ENCODE assay signal across 6 cellular contexts in genomic region chr16:546909-547770, GRCh38. TPM values are rescaled to one million over a fixed set of nuclear protein-coding genes. Genes with fewer than 3 reads are reported as not detected.
DNase-seq lines count a peak whose midpoint lies in the region; ATAC-seq lines count a peak whose summit lies in the region.

No MANE protein-coding gene starts in this region.

- no peak overlapping the region for H3K27ac Mint-ChIP-seq in activated naive CD8-positive, alpha-beta T cell treated with anti-CD3 and anti-CD28 coated beads for 36 hours
- no peak overlapping the region for H3K27ac Mint-ChIP-seq in naive B cell

- H3K4me3 Mint-ChIP-seq in activated naive CD8-positive, alpha-beta T cell treated with anti-CD3 and anti-CD28 coated beads for 36 hours, result no peak overlapping the region
- H3K4me3 Mint-ChIP-seq in naive B cell, result peak overlapping the region in 3 of 8 donors; percentile 6 to 52 (median 32)

- DNase-seq in DMS53 (lab: John Stamatoyannopoulos, UW), result peak; percentile 47
- no peak for DNase-seq in DMS53 treated with DMSO at 0.1 percent for 48 hours (lab: John Stamatoyannopoulos, UW; ENCODE audit: unreplicated experiment)
- peak; percentile 43 for DNase-seq in activated naive CD8-positive, alpha-beta T cell treated with anti-CD3 and anti-CD28 coated beads for 36 hours
- DNase-seq in naive B cell, result no peak
- DNase-seq in SW480 (ENCODE audit: low spot score), result no peak

- H3K36me3 Mint-ChIP-seq in activated naive CD8-positive, alpha-beta T cell treated with anti-CD3 and anti-CD28 coated beads for 36 hours, result no peaks in the 10 kb centered on the region
- no peaks in the 10 kb centered on the region for H3K36me3 Mint-ChIP-seq in naive B cell

- ATAC-seq in naive B cell (ENCODE audit: low read depth in 2 of 2) (peak; percentile 76 to 77), HG03175 (IDR thresholded peaks at IDR 0.05; ENCODE audit: unreplicated experiment) (no peak)

- peaks cover 3% of the 10 kb centered on the region for H3K4me1 Mint-ChIP-seq in activated naive CD8-positive, alpha-beta T cell treated with anti-CD3 and anti-CD28 coated beads for 36 hours
- H3K4me1 Mint-ChIP-seq in naive B cell, result peaks cover 0 to 2% (median 0%) of the 10 kb centered on the region in 3 donors

- no peaks in the 10 kb centered on the region for H3K27me3 Mint-ChIP-seq in activated naive CD8-positive, alpha-beta T cell treated with anti-CD3 and anti-CD28 coated beads for 36 hours
- H3K27me3 Mint-ChIP-seq in naive B cell, result no peaks in the 10 kb centered on the region

- H3K9me3 Mint-ChIP-seq in activated naive CD8-positive, alpha-beta T cell treated with anti-CD3 and anti-CD28 coated beads for 36 hours, result no peaks in the 10 kb centered on the region
- H3K9me3 Mint-ChIP-seq in naive B cell, result no peaks in the 10 kb centered on the region

RNA-seq across cellular contexts. Expression of gene PRR35, which starts 13.1 kb away (rescaled TPM):
- total RNA-seq in activated naive CD8-positive, alpha-beta T cell treated with anti-CD3 and anti-CD28 coated beads for 36 hours, result not detected
- polyA plus RNA-seq in naive B cell (ENCODE audit: low read depth in 6 of 6), result not detected

RNA-seq across cellular contexts. Expression of gene CAPN15, which starts 19.6 kb away (rescaled TPM):
- total RNA-seq in activated naive CD8-positive, alpha-beta T cell treated with anti-CD3 and anti-CD28 coated beads for 36 hours, result 10 to 100 TPM; 86.4 to 91.3 TPM
- polyA plus RNA-seq in naive B cell (ENCODE audit: low read depth in 6 of 6), result 10 to 100 TPM in 1 of 6 donors, 1 to 10 TPM in 5; 4.3 to 11.0 (median 5.0) TPM

RNA-seq across cellular contexts. Expression of gene NHLRC4, which starts 19.7 kb away (rescaled TPM):
- total RNA-seq in activated naive CD8-positive, alpha-beta T cell treated with anti-CD3 and anti-CD28 coated beads for 36 hours, result under 1 TPM; 0.54 to 0.76 TPM
- 1 to 10 TPM in 4 of 6 donors, under 1 TPM in 2; 0.90 to 3.4 (median 1.9) TPM for polyA plus RNA-seq in naive B cell (ENCODE audit: low read depth in 6 of 6)

RNA-seq across cellular contexts. Expression of gene PIGQ, which starts 22.6 kb away (rescaled TPM):
- total RNA-seq in activated naive CD8-positive, alpha-beta T cell treated with anti-CD3 and anti-CD28 coated beads for 36 hours, result 10 to 100 TPM; 28.8 to 29.1 TPM
- 10 to 100 TPM in 5 of 6 donors, 1 to 10 TPM in 1; 4.5 to 22.2 (median 12.7) TPM for polyA plus RNA-seq in naive B cell (ENCODE audit: low read depth in 6 of 6)

RNA-seq across cellular contexts. Expression of gene RAB40C, which starts 42.7 kb away (rescaled TPM):
- 1 to 10 TPM; 7.2 to 7.6 TPM for total RNA-seq in activated naive CD8-positive, alpha-beta T cell treated with anti-CD3 and anti-CD28 coated beads for 36 hours
- 10 to 100 TPM in 2 of 6 donors, 1 to 10 TPM in 4; 6.8 to 14.5 (median 9.4) TPM for polyA plus RNA-seq in naive B cell (ENCODE audit: low read depth in 6 of 6)

Comparison
In these comparisons a context has a peak if more than half of its experiments do, and no peak if none do; other contexts are left out.
1. DNase-seq: peak in DMS53 (single experiment) and activated naive CD8-positive, alpha-beta T cell treated with anti-CD3 and anti-CD28 coated beads for 36 hours (single experiment); none in DMS53 treated with DMSO at 0.1 percent for 48 hours (single experiment), naive B cell (single experiment) and SW480 (single experiment).